Comparison of ENCODE assay signal across 2 cellular contexts in genomic region chr7:54947266-54947665, GRCh38.
TF ChIP-seq lines count a peak whose summit lies in the region.

No MANE protein-coding gene starts in this region.

TF ChIP-seq in SK-N-SH, 30 proteins besides CTCF, POLR2A, EP300 and RAD21 (continued from another document):
- no peak for TF ChIP-seq USF2 (IDR thresholded peaks at IDR 0.05; ENCODE audit: borderline replicate concordance, low read depth, low read length)
TF ChIP-seq in SK-N-SH: peak in this region for 0.

TF ChIP-seq in SK-N-SH treated with all-trans-retinoic acid at 6 μM for 48 hours, 23 proteins besides CTCF, POLR2A, EP300 and RAD21 (continued from another document):
- no peak for TF ChIP-seq ZNF8 (CRISPR knock-in tag; IDR thresholded peaks at IDR 0.05)
- no peak for TF ChIP-seq BACH2 (CRISPR knock-in tag; IDR thresholded peaks at IDR 0.05; ENCODE audit: borderline replicate concordance)
